ENCODE assay signal across 1 cellular context in genomic region chr12:20426191-20426590, GRCh38.
TF ChIP-seq lines count a peak whose summit lies in the region.

No MANE protein-coding gene starts in this region.

TF ChIP-seq in liver, 16 proteins besides CTCF, POLR2A, EP300 and RAD21:
- TF ChIP-seq FOXA1 (IDR thresholded peaks at IDR 0.05): no peak
- TF ChIP-seq SP1 (IDR thresholded peaks at IDR 0.05): peak; percentile 8
- TF ChIP-seq MAX (IDR thresholded peaks at IDR 0.05): no peak
- TF ChIP-seq HNF4A (conservative IDR thresholded peaks at IDR 0.05): no peak
